In the genomic region with DNA sequence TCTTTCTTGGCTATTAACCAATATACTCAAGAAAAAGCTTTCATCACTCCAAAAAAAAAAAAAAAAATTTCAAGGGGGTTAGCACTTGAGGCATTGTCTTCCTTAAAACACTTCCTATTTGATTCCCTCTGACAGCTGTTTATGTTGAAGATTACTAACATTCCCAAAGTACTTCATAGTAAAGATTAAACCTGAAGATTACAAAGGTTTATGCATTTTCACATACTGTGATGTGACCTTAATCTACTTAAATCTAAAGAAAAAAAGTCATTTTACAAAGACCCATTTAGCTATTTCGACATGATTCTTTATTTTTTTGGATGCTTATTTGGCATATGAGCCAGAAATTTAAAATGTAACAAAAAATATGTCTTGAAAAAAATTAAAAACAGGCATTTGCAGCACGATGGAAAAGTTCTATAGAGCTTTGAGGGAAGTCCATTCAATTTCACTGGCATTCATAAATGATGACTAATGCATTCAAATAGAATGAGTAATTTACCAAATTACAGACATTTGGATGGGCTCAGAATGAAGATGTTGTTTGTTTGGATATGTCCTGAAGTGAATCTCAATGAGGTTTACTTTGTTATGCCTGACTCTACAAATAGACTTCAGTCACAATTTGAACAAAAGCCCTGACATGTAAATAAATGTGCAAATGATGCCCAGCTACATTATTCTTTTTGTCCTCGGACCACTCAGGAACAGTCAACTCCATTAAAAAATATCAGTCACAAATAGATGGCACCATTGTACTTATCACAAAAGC, we compare ENCODE assay signal across 11 cellular contexts.
DNase-seq lines count a peak whose midpoint lies in the region; ATAC-seq, FAIRE-seq and TF ChIP-seq lines count a peak whose summit lies in the region.
"Had no signal": no experiment of that assay in that cellular context is flagged by ENCODE, and none has a peak within 500 bp of the region (broad histone marks: within the 10 kb centered on the region; RNA-seq: fewer than 3 reads in every experiment).

No MANE protein-coding gene starts in this region.

- H3K36me3 Mint-ChIP-seq in CD8-positive, alpha-beta memory T cell: no peaks in the 10 kb centered on the region

- no peaks in the 10 kb centered on the region for H3K27me3 Mint-ChIP-seq in CD8-positive, alpha-beta memory T cell

- CTCF ChIA-PET in CD8-positive, alpha-beta memory T cell (lab: Charles Lee): no interaction called here

- TF ChIP-seq CTCF in fibroblast of mammary gland (conservative IDR thresholded peaks at IDR 0.05; ENCODE audit: control insufficient read depth, insufficient read depth, low read depth, low read length): no peak
- no peak for TF ChIP-seq CTCF in uterus (IDR thresholded peaks at IDR 0.05)

- FAIRE-seq in urothelium cell line (lab: Jason Lieb, UNC): no peak

- no peak overlapping the region for H3K4me3 Mint-ChIP-seq in CD8-positive, alpha-beta memory T cell
- H3K4me3 Mint-ChIP-seq: nephron had no signal

- DNase-seq in NCI-H82 (lab: John Stamatoyannopoulos, UW): peak; percentile 24
- DNase-seq in NCI-H82 treated with DMSO at 0.1 percent for 48 hours (lab: John Stamatoyannopoulos, UW; ENCODE audit: unreplicated experiment): no peak
- peak; percentile 97 for DNase-seq in NCI-H774 (lab: John Stamatoyannopoulos, UW)
- DNase-seq in fibroblast of mammary gland (ENCODE audit: low read depth): peak; percentile 83
- peak; percentile 32 for DNase-seq in urothelium cell line (ENCODE audit: low spot score)
- no peak for DNase-seq in uterus
- DNase-seq in CD8-positive, alpha-beta memory T cell: no peak
- DNase-seq: cortex of kidney had no signal

- no peaks in the 10 kb centered on the region for H3K4me1 ChIP-seq in uterus
- H3K4me1 ChIP-seq in CD8-positive, alpha-beta memory T cell (ENCODE audit: insufficient read depth, low read length): no peaks in the 10 kb centered on the region

- no peaks in the 10 kb centered on the region for H3K9me3 ChIP-seq in uterus
- H3K9me3 ChIP-seq in CD8-positive, alpha-beta memory T cell (ENCODE audit: low read length): no peaks in the 10 kb centered on the region

- no peak for ATAC-seq in GM18858 (IDR thresholded peaks at IDR 0.05; ENCODE audit: unreplicated experiment)

- H3K27me3 ChIP-seq in uterus: no peaks in the 10 kb centered on the region
- no peaks in the 10 kb centered on the region for H3K27me3 ChIP-seq in CD8-positive, alpha-beta memory T cell (ENCODE audit: insufficient read depth, low read length, poor library complexity, severe bottlenecking)

- H3K4me1 Mint-ChIP-seq in CD8-positive, alpha-beta memory T cell: no peaks in the 10 kb centered on the region

- no peak overlapping the region for H3K4me3 ChIP-seq in fibroblast of mammary gland (ENCODE audit: control insufficient read depth, low read depth, low read length)
- H3K4me3 ChIP-seq in uterus: no peak overlapping the region
- H3K4me3 ChIP-seq in CD8-positive, alpha-beta memory T cell (ENCODE audit: low read length): no peak overlapping the region

- POLR2A ChIA-PET in CD8-positive, alpha-beta memory T cell (lab: Charles Lee): no interaction called here

- H3K36me3 ChIP-seq in uterus: no peaks in the 10 kb centered on the region
- no peaks in the 10 kb centered on the region for H3K36me3 ChIP-seq in CD8-positive, alpha-beta memory T cell (ENCODE audit: insufficient read depth, low read length)

- H3K27ac ChIP-seq in uterus: no peak overlapping the region
- H3K27ac ChIP-seq in CD8-positive, alpha-beta memory T cell (ENCODE audit: low read depth, low read length): no peak overlapping the region
- H3K27ac ChIP-seq: 22Rv1 had no signal

- intact Hi-C loops in uterus (cut with DNase I; ENCODE audit: low total_unique reads): no loop called here

- peaks cover 2 to 9% (median 4%) of the 10 kb centered on the region in 5 donors for H3K9me3 Mint-ChIP-seq in CD8-positive, alpha-beta memory T cell

- H3K27ac Mint-ChIP-seq in CD8-positive, alpha-beta memory T cell: no peak overlapping the region

- TF ChIP-seq POLR2A in uterus (IDR thresholded peaks at IDR 0.05): no peak

Comparison
In these comparisons a context has a peak if more than half of its experiments do, and no peak if none do; other contexts are left out.
1. DNase-seq: peak in NCI-H82 (single experiment), NCI-H774 (single experiment), fibroblast of mammary gland (single experiment) and urothelium cell line (single experiment); none in NCI-H82 treated with DMSO at 0.1 percent for 48 hours (single experiment), uterus (0 of 2) and CD8-positive, alpha-beta memory T cell (0 of 5).